ENCODE assay signal across 1 cellular context in the genomic region with DNA sequence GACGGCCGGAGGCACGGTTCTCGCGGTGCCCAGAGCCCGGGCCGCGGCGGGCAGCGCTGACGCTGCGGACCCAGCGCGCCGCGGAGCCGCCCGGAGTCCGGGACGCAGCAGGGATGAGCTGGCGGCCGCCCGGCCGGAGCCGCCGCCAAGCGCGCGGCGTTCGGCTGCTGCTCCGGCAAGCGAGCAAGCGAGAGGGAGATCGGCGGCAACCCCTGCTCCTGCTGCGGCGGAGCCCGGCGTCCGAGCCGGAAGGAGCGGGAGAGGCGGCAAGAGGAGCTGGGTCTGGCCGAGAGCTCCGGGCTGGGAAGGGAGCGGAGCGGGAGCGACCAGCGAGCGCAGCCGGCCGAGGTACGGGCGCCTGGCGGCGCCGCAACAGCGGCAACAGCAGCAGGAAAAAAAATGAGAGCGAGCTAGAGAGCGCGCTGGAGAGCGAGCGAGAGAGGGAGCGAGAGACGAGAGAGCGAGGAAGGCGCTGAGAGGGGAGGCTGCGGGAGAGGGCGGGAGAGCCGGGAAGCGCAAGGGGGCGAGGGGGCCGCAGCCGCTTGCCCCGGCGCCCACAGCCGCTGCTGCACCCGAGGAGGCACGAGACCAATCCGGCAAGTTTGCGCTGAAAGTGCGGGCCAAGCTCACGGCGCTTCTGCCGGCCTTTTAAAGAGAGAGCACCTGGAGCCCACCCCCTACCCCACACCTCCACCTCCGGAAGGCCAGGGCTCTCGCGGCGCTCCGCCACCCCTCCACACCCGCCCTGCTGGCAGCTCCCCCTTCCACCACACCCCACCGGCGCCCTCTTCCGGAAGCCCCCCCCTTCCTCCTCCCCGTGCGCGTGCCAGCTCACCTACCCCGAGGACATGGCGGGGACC.
TF ChIP-seq lines count a peak whose summit lies in the region.

No MANE protein-coding gene starts in this region.

TF ChIP-seq in HepG2, 621 proteins besides CTCF, POLR2A, EP300 and RAD21 (continued from another document):
- TF ChIP-seq EZH2 (conservative IDR thresholded peaks at IDR 0.05; ENCODE audit: low read depth, low read length) (0 out of 2 replicates have a peak, but pooled peaks have one; percentile 71), HNRNPLL (IDR thresholded peaks at IDR 0.05; ENCODE audit: low read depth, low read length, poor library complexity, severe bottlenecking) (peak; percentile 49), MTF2 (CRISPR knock-in tag; IDR thresholded peaks at IDR 0.05; ENCODE audit: borderline replicate concordance) (peak; percentile 92; the same call in 1 of the 2 replicates), MYPOP (CRISPR knock-in tag; IDR thresholded peaks at IDR 0.05) (0 out of 2 replicates have a peak, but pooled peaks have one; percentile 25), SAFB2 (CRISPR knock-in tag; IDR thresholded peaks at IDR 0.05; ENCODE audit: borderline replicate concordance, low read depth) (no peak), GABPB1 (CRISPR knock-in tag; IDR thresholded peaks at IDR 0.05) (peak; percentile 24; the same call in 1 of the 2 replicates)
- TF ChIP-seq, protein P1, sequence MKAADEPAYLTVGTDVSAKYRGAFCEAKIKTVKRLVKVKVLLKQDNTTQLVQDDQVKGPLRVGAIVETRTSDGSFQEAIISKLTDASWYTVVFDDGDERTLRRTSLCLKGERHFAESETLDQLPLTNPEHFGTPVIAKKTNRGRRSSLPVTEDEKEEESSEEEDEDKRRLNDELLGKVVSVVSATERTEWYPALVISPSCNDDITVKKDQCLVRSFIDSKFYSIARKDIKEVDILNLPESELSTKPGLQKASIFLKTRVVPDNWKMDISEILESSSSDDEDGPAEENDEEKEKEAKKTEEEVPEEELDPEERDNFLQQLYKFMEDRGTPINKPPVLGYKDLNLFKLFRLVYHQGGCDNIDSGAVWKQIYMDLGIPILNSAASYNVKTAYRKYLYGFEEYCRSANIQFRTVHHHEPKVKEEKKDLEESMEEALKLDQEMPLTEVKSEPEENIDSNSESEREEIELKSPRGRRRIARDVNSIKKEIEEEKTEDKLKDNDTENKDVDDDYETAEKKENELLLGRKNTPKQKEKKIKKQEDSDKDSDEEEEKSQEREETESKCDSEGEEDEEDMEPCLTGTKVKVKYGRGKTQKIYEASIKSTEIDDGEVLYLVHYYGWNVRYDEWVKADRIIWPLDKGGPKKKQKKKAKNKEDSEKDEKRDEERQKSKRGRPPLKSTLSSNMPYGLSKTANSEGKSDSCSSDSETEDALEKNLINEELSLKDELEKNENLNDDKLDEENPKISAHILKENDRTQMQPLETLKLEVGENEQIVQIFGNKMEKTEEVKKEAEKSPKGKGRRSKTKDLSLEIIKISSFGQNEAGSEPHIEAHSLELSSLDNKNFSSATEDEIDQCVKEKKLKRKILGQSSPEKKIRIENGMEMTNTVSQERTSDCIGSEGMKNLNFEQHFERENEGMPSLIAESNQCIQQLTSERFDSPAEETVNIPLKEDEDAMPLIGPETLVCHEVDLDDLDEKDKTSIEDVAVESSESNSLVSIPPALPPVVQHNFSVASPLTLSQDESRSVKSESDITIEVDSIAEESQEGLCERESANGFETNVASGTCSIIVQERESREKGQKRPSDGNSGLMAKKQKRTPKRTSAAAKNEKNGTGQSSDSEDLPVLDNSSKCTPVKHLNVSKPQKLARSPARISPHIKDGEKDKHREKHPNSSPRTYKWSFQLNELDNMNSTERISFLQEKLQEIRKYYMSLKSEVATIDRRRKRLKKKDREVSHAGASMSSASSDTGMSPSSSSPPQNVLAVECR (CRISPR knock-in tag; IDR thresholded peaks at IDR 0.05; ENCODE audit: borderline replicate concordance), result no peak
